In the genomic region with DNA sequence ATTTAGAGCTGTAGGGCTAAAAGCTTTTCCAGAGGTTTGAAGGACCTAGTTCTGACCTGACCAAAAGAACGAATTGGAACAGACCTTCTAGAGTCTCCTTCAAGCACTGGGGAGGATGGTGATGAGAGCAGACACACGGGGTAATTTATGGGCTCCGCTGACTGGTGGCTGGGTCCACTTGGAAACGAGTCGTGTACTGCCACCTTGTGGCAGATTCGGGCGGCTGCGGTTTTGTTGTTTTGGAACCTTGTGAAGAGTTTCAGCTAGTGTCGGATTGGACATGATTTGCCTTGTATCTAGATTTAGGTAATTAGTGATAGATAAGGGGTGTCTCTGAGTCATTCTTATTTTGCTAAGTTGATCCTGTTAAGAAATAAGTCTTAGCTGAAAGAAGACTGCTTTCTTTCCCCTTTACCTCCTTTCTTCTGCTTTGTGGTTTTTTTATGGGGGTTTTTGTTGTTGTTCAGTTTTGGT, we compare ENCODE assay signal across 1 cellular context.
TF ChIP-seq lines count a peak whose summit lies in the region.

No MANE protein-coding gene starts in this region.

TF ChIP-seq in GM12878, 131 proteins besides CTCF, POLR2A, EP300 and RAD21 (continued from another document):
- TF ChIP-seq PKNOX1 (IDR thresholded peaks at IDR 0.05) (peak; percentile 52; the same call in 1 of the 2 replicates), NR2C2 (IDR thresholded peaks at IDR 0.05; ENCODE audit: borderline replicate concordance, control insufficient read depth, insufficient read length, low read depth) (no peak), SUPT20H (IDR thresholded peaks at IDR 0.05; ENCODE audit: borderline replicate concordance, control insufficient read depth, low read depth, low read length) (no peak), ESRRA (IDR thresholded peaks at IDR 0.05; ENCODE audit: low read length) (no peak), SMARCA5 (IDR thresholded peaks at IDR 0.05) (0 out of 2 replicates have a peak, but pooled peaks have one; percentile 15), BHLHE40 (IDR thresholded peaks at IDR 0.05; ENCODE audit: borderline replicate concordance in 1 of 2, low read depth in 2 of 2, low read length in 1 of 2) (no peak), CBFB (IDR thresholded peaks at IDR 0.05; ENCODE audit: low read depth) (peak; percentile 93), BRCA1 (IDR thresholded peaks at IDR 0.05; ENCODE audit: low read depth, low read length) (no peak), PAX5 (IDR thresholded peaks at IDR 0.05; ENCODE audit: borderline replicate concordance, low read depth, low read length) (no peak), BACH1 (IDR thresholded peaks at IDR 0.05; ENCODE audit: borderline replicate concordance) (no peak), YY1 (IDR thresholded peaks at IDR 0.05; ENCODE audit: low read depth, low read length) (peak; percentile 73), MYB (IDR thresholded peaks at IDR 0.05; ENCODE audit: borderline replicate concordance, low read depth, low read length) (no peak), POU2F2 (IDR thresholded peaks at IDR 0.05; ENCODE audit: borderline replicate concordance, low read depth, low read length) (peak; percentile 35; the same call in 1 of the 3 replicates), FOXM1 (IDR thresholded peaks at IDR 0.05; ENCODE audit: low read depth, low read length) (no peak), RAD51 (IDR thresholded peaks at IDR 0.05) (no peak), MYC (IDR thresholded peaks at IDR 0.05; ENCODE audit: insufficient read depth, insufficient read length, insufficient replicate concordance, low read length, severe bottlenecking) (no peak), HDGF (IDR thresholded peaks at IDR 0.05) (no peak), BMI1 (IDR thresholded peaks at IDR 0.05; ENCODE audit: borderline replicate concordance) (no peak), ZBTB4 (CRISPR knock-in tag; IDR thresholded peaks at IDR 0.05) (no peak), RCOR1 (conservative IDR thresholded peaks at IDR 0.05; ENCODE audit: low read depth, low read length) (no peak), CHD1 (IDR thresholded peaks at IDR 0.05; ENCODE audit: low read depth, low read length) (no peak), KDM1A (IDR thresholded peaks at IDR 0.05; ENCODE audit: borderline replicate concordance) (no peak), NBN (IDR thresholded peaks at IDR 0.05) (0 out of 2 replicates have a peak, but pooled peaks have one; percentile 22), CREB1 (IDR thresholded peaks at IDR 0.05; ENCODE audit: low read depth) (no peak), YBX1 (IDR thresholded peaks at IDR 0.05) (no peak), CUX1 (IDR thresholded peaks at IDR 0.05; ENCODE audit: insufficient replicate concordance, low read depth, low read length) (no peak), TAF1 (IDR thresholded peaks at IDR 0.05; ENCODE audit: borderline replicate concordance, low read depth, low read length) (no peak), EGR1 (IDR thresholded peaks at IDR 0.05; ENCODE audit: borderline replicate concordance in 1 of 2, low read depth in 2 of 2, low read length in 2 of 2) (no peak), NR2C1 (IDR thresholded peaks at IDR 0.05) (no peak), SMC3 (IDR thresholded peaks at IDR 0.05; ENCODE audit: borderline replicate concordance, low read length) (peak; percentile 88), RUNX3 (IDR thresholded peaks at IDR 0.05; ENCODE audit: low read length) (peak; percentile 97), DPF2 (IDR thresholded peaks at IDR 0.05) (no peak), STAT3 (IDR thresholded peaks at IDR 0.05; ENCODE audit: low read depth, low read length) (no peak)
- TF ChIP-seq, protein P1, sequence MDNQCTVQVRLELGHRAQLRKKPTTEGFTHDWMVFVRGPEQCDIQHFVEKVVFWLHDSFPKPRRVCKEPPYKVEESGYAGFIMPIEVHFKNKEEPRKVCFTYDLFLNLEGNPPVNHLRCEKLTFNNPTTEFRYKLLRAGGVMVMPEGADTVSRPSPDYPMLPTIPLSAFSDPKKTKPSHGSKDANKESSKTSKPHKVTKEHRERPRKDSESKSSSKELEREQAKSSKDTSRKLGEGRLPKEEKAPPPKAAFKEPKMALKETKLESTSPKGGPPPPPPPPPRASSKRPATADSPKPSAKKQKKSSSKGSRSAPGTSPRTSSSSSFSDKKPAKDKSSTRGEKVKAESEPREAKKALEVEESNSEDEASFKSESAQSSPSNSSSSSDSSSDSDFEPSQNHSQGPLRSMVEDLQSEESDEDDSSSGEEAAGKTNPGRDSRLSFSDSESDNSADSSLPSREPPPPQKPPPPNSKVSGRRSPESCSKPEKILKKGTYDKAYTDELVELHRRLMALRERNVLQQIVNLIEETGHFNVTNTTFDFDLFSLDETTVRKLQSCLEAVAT (IDR thresholded peaks at IDR 0.05) = peak; percentile 65; the same call in 1 of the 2 replicates
- TF ChIP-seq, protein P2, sequence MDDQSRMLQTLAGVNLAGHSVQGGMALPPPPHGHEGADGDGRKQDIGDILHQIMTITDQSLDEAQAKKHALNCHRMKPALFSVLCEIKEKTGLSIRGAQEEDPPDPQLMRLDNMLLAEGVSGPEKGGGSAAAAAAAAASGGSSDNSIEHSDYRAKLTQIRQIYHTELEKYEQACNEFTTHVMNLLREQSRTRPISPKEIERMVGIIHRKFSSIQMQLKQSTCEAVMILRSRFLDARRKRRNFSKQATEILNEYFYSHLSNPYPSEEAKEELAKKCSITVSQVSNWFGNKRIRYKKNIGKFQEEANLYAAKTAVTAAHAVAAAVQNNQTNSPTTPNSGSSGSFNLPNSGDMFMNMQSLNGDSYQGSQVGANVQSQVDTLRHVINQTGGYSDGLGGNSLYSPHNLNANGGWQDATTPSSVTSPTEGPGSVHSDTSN (IDR thresholded peaks at IDR 0.05; ENCODE audit: insufficient replicate concordance, low read depth, low read length) = peak; percentile 57
- TF ChIP-seq, protein P3, sequence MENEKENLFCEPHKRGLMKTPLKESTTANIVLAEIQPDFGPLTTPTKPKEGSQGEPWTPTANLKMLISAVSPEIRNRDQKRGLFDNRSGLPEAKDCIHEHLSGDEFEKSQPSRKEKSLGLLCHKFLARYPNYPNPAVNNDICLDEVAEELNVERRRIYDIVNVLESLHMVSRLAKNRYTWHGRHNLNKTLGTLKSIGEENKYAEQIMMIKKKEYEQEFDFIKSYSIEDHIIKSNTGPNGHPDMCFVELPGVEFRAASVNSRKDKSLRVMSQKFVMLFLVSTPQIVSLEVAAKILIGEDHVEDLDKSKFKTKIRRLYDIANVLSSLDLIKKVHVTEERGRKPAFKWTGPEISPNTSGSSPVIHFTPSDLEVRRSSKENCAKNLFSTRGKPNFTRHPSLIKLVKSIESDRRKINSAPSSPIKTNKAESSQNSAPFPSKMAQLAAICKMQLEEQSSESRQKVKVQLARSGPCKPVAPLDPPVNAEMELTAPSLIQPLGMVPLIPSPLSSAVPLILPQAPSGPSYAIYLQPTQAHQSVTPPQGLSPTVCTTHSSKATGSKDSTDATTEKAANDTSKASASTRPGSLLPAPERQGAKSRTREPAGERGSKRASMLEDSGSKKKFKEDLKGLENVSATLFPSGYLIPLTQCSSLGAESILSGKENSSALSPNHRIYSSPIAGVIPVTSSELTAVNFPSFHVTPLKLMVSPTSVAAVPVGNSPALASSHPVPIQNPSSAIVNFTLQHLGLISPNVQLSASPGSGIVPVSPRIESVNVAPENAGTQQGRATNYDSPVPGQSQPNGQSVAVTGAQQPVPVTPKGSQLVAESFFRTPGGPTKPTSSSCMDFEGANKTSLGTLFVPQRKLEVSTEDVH (IDR thresholded peaks at IDR 0.05; ENCODE audit: low read depth, partially characterized antibody) = no peak
- TF ChIP-seq, protein P4, sequence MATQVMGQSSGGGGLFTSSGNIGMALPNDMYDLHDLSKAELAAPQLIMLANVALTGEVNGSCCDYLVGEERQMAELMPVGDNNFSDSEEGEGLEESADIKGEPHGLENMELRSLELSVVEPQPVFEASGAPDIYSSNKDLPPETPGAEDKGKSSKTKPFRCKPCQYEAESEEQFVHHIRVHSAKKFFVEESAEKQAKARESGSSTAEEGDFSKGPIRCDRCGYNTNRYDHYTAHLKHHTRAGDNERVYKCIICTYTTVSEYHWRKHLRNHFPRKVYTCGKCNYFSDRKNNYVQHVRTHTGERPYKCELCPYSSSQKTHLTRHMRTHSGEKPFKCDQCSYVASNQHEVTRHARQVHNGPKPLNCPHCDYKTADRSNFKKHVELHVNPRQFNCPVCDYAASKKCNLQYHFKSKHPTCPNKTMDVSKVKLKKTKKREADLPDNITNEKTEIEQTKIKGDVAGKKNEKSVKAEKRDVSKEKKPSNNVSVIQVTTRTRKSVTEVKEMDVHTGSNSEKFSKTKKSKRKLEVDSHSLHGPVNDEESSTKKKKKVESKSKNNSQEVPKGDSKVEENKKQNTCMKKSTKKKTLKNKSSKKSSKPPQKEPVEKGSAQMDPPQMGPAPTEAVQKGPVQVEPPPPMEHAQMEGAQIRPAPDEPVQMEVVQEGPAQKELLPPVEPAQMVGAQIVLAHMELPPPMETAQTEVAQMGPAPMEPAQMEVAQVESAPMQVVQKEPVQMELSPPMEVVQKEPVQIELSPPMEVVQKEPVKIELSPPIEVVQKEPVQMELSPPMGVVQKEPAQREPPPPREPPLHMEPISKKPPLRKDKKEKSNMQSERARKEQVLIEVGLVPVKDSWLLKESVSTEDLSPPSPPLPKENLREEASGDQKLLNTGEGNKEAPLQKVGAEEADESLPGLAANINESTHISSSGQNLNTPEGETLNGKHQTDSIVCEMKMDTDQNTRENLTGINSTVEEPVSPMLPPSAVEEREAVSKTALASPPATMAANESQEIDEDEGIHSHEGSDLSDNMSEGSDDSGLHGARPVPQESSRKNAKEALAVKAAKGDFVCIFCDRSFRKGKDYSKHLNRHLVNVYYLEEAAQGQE (IDR thresholded peaks at IDR 0.05; ENCODE audit: low read depth, low read length) = no peak
- TF ChIP-seq, protein P5, sequence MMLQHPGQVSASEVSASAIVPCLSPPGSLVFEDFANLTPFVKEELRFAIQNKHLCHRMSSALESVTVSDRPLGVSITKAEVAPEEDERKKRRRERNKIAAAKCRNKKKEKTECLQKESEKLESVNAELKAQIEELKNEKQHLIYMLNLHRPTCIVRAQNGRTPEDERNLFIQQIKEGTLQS (IDR thresholded peaks at IDR 0.05; ENCODE audit: borderline replicate concordance, extremely low read depth, low read depth, low read length) = no peak
